7 cellular contexts compared by ENCODE assay signal in genomic region chr16:69131167-69131748, GRCh38. TPM values are rescaled to one million over a fixed set of nuclear protein-coding genes. Genes with fewer than 3 reads are reported as not detected.
DNase-seq lines count a peak whose midpoint lies in the region; ATAC-seq and TF ChIP-seq lines count a peak whose summit lies in the region.

No MANE protein-coding gene starts in this region.

- no peaks in the 10 kb centered on the region for H3K9me3 Mint-ChIP-seq in activated naive CD4-positive, alpha-beta T cell treated with anti-CD3 and anti-CD28 coated beads, Interleukin-2, amount 50 U/mL, for 24 hours

- H3K4me3 ChIP-seq in retinal pigment epithelial cell (ENCODE audit: low read length): peak overlapping the region; percentile 98

- ATAC-seq in left ventricle myocardium superior (peak; percentile 9), HG03025 (IDR thresholded peaks at IDR 0.05; ENCODE audit: low FRiP score, unreplicated experiment) (no peak)

- intact Hi-C loops in left ventricle myocardium superior (cut with micrococcal nuclease): no loop called here

- H3K27ac Mint-ChIP-seq in activated naive CD4-positive, alpha-beta T cell treated with anti-CD3 and anti-CD28 coated beads, Interleukin-2, amount 50 U/mL, for 24 hours: peak overlapping the region; percentile 95

- peaks cover 11% of the 10 kb centered on the region for H3K36me3 Mint-ChIP-seq in activated naive CD4-positive, alpha-beta T cell treated with anti-CD3 and anti-CD28 coated beads, Interleukin-2, amount 50 U/mL, for 24 hours

- H3K4me3 Mint-ChIP-seq in activated naive CD4-positive, alpha-beta T cell treated with anti-CD3 and anti-CD28 coated beads, Interleukin-2, amount 50 U/mL, for 24 hours: peak overlapping the region; percentile 90

- no peaks in the 10 kb centered on the region for H3K27me3 Mint-ChIP-seq in activated naive CD4-positive, alpha-beta T cell treated with anti-CD3 and anti-CD28 coated beads, Interleukin-2, amount 50 U/mL, for 24 hours

- peaks cover 50% of the 10 kb centered on the region for H3K4me1 Mint-ChIP-seq in activated naive CD4-positive, alpha-beta T cell treated with anti-CD3 and anti-CD28 coated beads, Interleukin-2, amount 50 U/mL, for 24 hours

- TF ChIP-seq CTCF in retinal pigment epithelial cell (conservative IDR thresholded peaks at IDR 0.05; ENCODE audit: low read depth, low read length): no peak

- DNase-seq in GM03348 (ENCODE audit: low spot score): peak; percentile 59
- peak; percentile 55 for DNase-seq in MV-4-11 (lab: John Stamatoyannopoulos, UW)
- DNase-seq in left ventricle myocardium superior: no peak
- DNase-seq in retinal pigment epithelial cell (ENCODE audit: low read depth): no peak
- no peak for DNase-seq in NCI-H1048 (lab: John Stamatoyannopoulos, UW)

RNA-seq across cellular contexts. Expression of gene CHTF8, which starts 1.1 kb away (rescaled TPM):
- 51.7 TPM for total RNA-seq in left ventricle myocardium superior

RNA-seq across cellular contexts. Expression of gene UTP4, which starts 1.2 kb away (rescaled TPM):
- 32.3 TPM for total RNA-seq in left ventricle myocardium superior

RNA-seq across cellular contexts. Expression of gene HAS3, which starts 25.8 kb away (rescaled TPM):
- 0.67 TPM for total RNA-seq in left ventricle myocardium superior

RNA-seq across cellular contexts. Expression of gene SNTB2, which starts 55.7 kb away (rescaled TPM):
- total RNA-seq in left ventricle myocardium superior: 10.4 TPM

Comparison
In these comparisons a context has a peak if more than half of its experiments do, and no peak if none do; other contexts are left out.
1. DNase-seq: peak in GM03348 (single experiment) and MV-4-11 (single experiment); none in left ventricle myocardium superior (single experiment), retinal pigment epithelial cell (single experiment) and NCI-H1048 (single experiment).